ENCODE assay signal across 14 cellular contexts in genomic region chr13:41313659-41314197, GRCh38. TPM values are rescaled to one million over a fixed set of nuclear protein-coding genes. Genes with fewer than 3 reads are reported as not detected.
A peak's percentile ranks its signal among the peaks of the same experiment; 100 is the strongest.
DNase-seq lines count a peak whose midpoint lies in the region; ATAC-seq and TF ChIP-seq lines count a peak whose summit lies in the region.
"Had no signal": no experiment of that assay in that cellular context is flagged by ENCODE, and none has a peak within 500 bp of the region (broad histone marks: within the 10 kb centered on the region; RNA-seq: fewer than 3 reads in every experiment).

No MANE protein-coding gene starts in this region.

- WGBS in gastroesophageal sphincter (ENCODE audit: low coverage in 1 of 2), 2 donors: 70% methylated on average over 6 of the region's 6 CpGs; no CpG with 5 or more reads in 1 of the 2 donors
- WGBS in neuronal stem cell (ENCODE audit: extremely low coverage in 2 of 2, insufficient read length in 2 of 2, insufficient replicate concordance in 1 of 2), 2 donors: no CpG with 5 or more reads among the region's 6 CpGs

- peak overlapping the region; percentile 96 for H3K4me3 Mint-ChIP-seq in stimulated activated naive CD8-positive, alpha-beta T cell treated with anti-CD3 and anti-CD28 coated beads, Interleukin-15, Interleukin-2, amounts not matched to agents 100 ng/mL and 50 ng/mL, for 24 hours

- H3K18ac ChIP-seq in neuronal stem cell (ENCODE audit: low read length): no peak overlapping the region

- TF ChIP-seq POLR2A in gastroesophageal sphincter (IDR thresholded peaks at IDR 0.05) (no peak), vagina (IDR thresholded peaks at IDR 0.05) (no peak)

- no peak overlapping the region for H3K23ac ChIP-seq in neuronal stem cell (ENCODE audit: low read depth, low read length, poor library complexity)

- intact Hi-C loops in vagina (cut with DNase I): no loop called here

- TF ChIP-seq CTCF in WI38 (IDR thresholded peaks at IDR 0.05; ENCODE audit: low read depth, low read length) (no peak), gastroesophageal sphincter (IDR thresholded peaks at IDR 0.05) (no peak), vagina (IDR thresholded peaks at IDR 0.05) (no peak)

- H2BK120ac ChIP-seq in neuronal stem cell (ENCODE audit: low read depth, low read length): no peak overlapping the region

- H3K9me3 Mint-ChIP-seq in stimulated activated naive CD8-positive, alpha-beta T cell treated with anti-CD3 and anti-CD28 coated beads, Interleukin-15, Interleukin-2, amounts not matched to agents 100 ng/mL and 50 ng/mL, for 24 hours: no peaks in the 10 kb centered on the region

- H2BK5ac ChIP-seq in neuronal stem cell (ENCODE audit: low read length): no peak overlapping the region

- no peak for ATAC-seq in stimulated activated naive CD8-positive, alpha-beta T cell treated with anti-CD3 and anti-CD28 coated beads, Interleukin-15, Interleukin-2, amounts not matched to agents 100 U/mL and 50 U/mL, for 24 hours
- no peak for ATAC-seq in gastroesophageal sphincter
- ATAC-seq in GM21360 (IDR thresholded peaks at IDR 0.05; ENCODE audit: unreplicated experiment): no peak
- ATAC-seq: lower lobe of right lung had no signal

- H3K4me3 ChIP-seq in WI38 (ENCODE audit: low read depth, low read length) (peak overlapping the region; percentile 95), gastroesophageal sphincter (peak overlapping the region in 1 of 2 donors; percentile 72), vagina (peak overlapping the region; percentile 76 to 99), neuronal stem cell (ENCODE audit: low read length in 2 of 2) (no peak overlapping the region)
- H3K4me3 ChIP-seq: SJSA1 had no signal

- peak overlapping the region; percentile 82 for H3K27ac Mint-ChIP-seq in stimulated activated naive CD8-positive, alpha-beta T cell treated with anti-CD3 and anti-CD28 coated beads, Interleukin-15, Interleukin-2, amounts not matched to agents 100 ng/mL and 50 ng/mL, for 24 hours

- H4K91ac ChIP-seq in neuronal stem cell (ENCODE audit: low read depth, low read length, poor library complexity): no peak overlapping the region

- TF ChIP-seq EP300 in gastroesophageal sphincter (IDR thresholded peaks at IDR 0.05): no peak

- H3K9me3 ChIP-seq in gastroesophageal sphincter: no peaks in the 10 kb centered on the region
- no peaks in the 10 kb centered on the region for H3K9me3 ChIP-seq in vagina
- H3K9me3 ChIP-seq in neuronal stem cell (replicated peaks in 1 of 2; ENCODE audit: control insufficient read depth in 2 of 2, insufficient read depth in 1 of 2, low read depth in 1 of 2, low read length in 2 of 2): peaks cover 0 to 4% of the 10 kb centered on the region in 2 donors
- H3K9me3 ChIP-seq: lower lobe of right lung, SJSA1, tibial artery had no signal

- no peak for DNase-seq in stimulated activated naive CD8-positive, alpha-beta T cell treated with anti-CD3 and anti-CD28 coated beads, Interleukin-15, Interleukin-2, amounts not matched to agents 100 U/mL and 50 U/mL, for 24 hours
- DNase-seq in vagina (ENCODE audit: extremely low spot score in 2 of 2): no peak
- no peak for DNase-seq in SKM-1 treated with dmso at 0.1 percent for 144 hours (lab: John Stamatoyannopoulos, UW; ENCODE audit: unreplicated experiment)
- DNase-seq in neuronal stem cell (ENCODE audit: low spot score): no peak
- DNase-seq: activated gamma-delta T cell, DMS153, lower lobe of right lung, NCI-H1436 treated with DMSO at 0.1 percent for 48 hours, tibial artery had no signal

- H2AFZ ChIP-seq in neuronal stem cell (ENCODE audit: low read length): no peak overlapping the region

- H3K27me3 ChIP-seq in gastroesophageal sphincter (no peaks in the 10 kb centered on the region), vagina (no peaks in the 10 kb centered on the region), neuronal stem cell (ENCODE audit: control insufficient read depth in 3 of 3, insufficient read depth in 3 of 3, low read depth in 1 of 3, low read length in 3 of 3) (no peaks in the 10 kb centered on the region)
- H3K27me3 ChIP-seq: SJSA1, tibial artery had no signal

- no peaks in the 10 kb centered on the region for H3K79me1 ChIP-seq in neuronal stem cell (ENCODE audit: low read depth, low read length)

- H3K4me1 ChIP-seq in gastroesophageal sphincter (peaks cover 3 to 65% (median 7%) of the 10 kb centered on the region in 3 donors), vagina (peaks cover 50% of the 10 kb centered on the region), neuronal stem cell (ENCODE audit: control insufficient read depth in 2 of 2, insufficient read depth in 1 of 2, low read depth in 1 of 2, low read length in 2 of 2) (peaks cover 6 to 9% of the 10 kb centered on the region in 2 donors)
- H3K4me1 ChIP-seq: SJSA1 had no signal

- H3K27ac ChIP-seq in gastroesophageal sphincter (peak overlapping the region in 3 of 4 donors; percentile 44 to 99 (median 94)), vagina (no peak overlapping the region), neuronal stem cell (replicated peaks; ENCODE audit: low read length) (no peak overlapping the region)
- H3K27ac ChIP-seq: lower lobe of right lung, SJSA1, tibial artery had no signal

- H3K14ac ChIP-seq in neuronal stem cell (ENCODE audit: low read length): no peak overlapping the region

- H3K9ac ChIP-seq in neuronal stem cell (ENCODE audit: low read depth, low read length, poor library complexity): no peak overlapping the region

- H4K8ac ChIP-seq in neuronal stem cell (ENCODE audit: low read depth, low read length): no peak overlapping the region

- H3K4ac ChIP-seq in neuronal stem cell (ENCODE audit: low read length): no peak overlapping the region

- H3K36me3 Mint-ChIP-seq in stimulated activated naive CD8-positive, alpha-beta T cell treated with anti-CD3 and anti-CD28 coated beads, Interleukin-15, Interleukin-2, amounts not matched to agents 100 ng/mL and 50 ng/mL, for 24 hours (ENCODE audit: low read depth): peaks cover 24% of the 10 kb centered on the region

- no peak overlapping the region for H2AK5ac ChIP-seq in neuronal stem cell (ENCODE audit: low read depth, low read length)

- H3K4me2 ChIP-seq in neuronal stem cell (ENCODE audit: insufficient read depth, low read length, poor library complexity, severe bottlenecking): no peak overlapping the region

- H3K4me1 Mint-ChIP-seq in stimulated activated naive CD8-positive, alpha-beta T cell treated with anti-CD3 and anti-CD28 coated beads, Interleukin-15, Interleukin-2, amounts not matched to agents 100 ng/mL and 50 ng/mL, for 24 hours (ENCODE audit: low read depth): peaks cover 71% of the 10 kb centered on the region

- no peaks in the 10 kb centered on the region for H3K27me3 Mint-ChIP-seq in stimulated activated naive CD8-positive, alpha-beta T cell treated with anti-CD3 and anti-CD28 coated beads, Interleukin-15, Interleukin-2, amounts not matched to agents 100 ng/mL and 50 ng/mL, for 24 hours

- H3K36me3 ChIP-seq in gastroesophageal sphincter (no peaks in the 10 kb centered on the region), vagina (no peaks in the 10 kb centered on the region), neuronal stem cell (replicated peaks in 1 of 2; ENCODE audit: control insufficient read depth in 2 of 2, insufficient read depth in 2 of 2, low read length in 2 of 2) (peaks cover 0 to 32% of the 10 kb centered on the region in 2 donors)
- H3K36me3 ChIP-seq: lower lobe of right lung had no signal

- H2BK12ac ChIP-seq in neuronal stem cell (ENCODE audit: low read length): no peak overlapping the region

- no peak overlapping the region for H2BK15ac ChIP-seq in neuronal stem cell (ENCODE audit: low read length)

RNA-seq across cellular contexts. Expression of gene NAA16, which starts 2.7 kb away (rescaled TPM):
- 10 to 100 TPM; 15.5 to 33.5 (median 17.1) TPM for total RNA-seq in gastroesophageal sphincter
- total RNA-seq in vagina: 30.2 TPM
- 29.2 TPM for polyA plus RNA-seq in neuronal stem cell (2013, experiment 1 of 2)
- polyA plus RNA-seq in neuronal stem cell (2013, experiment 2 of 2): 33.4 TPM

RNA-seq across cellular contexts. Expression of gene MTRF1, which starts 50.4 kb away (rescaled TPM):
- total RNA-seq in gastroesophageal sphincter (10 to 100 TPM in 2 of 4 donors, 1 to 10 TPM in 2; 7.3 to 14.4 (median 10.2) TPM), vagina (17.2 TPM)
- 11.8 TPM for polyA plus RNA-seq in neuronal stem cell (2013, experiment 1 of 2)
- polyA plus RNA-seq in neuronal stem cell (2013, experiment 2 of 2): 11.2 TPM

Comparison
In these comparisons a context has a peak if more than half of its experiments do, and no peak if none do; other contexts are left out.
1. H3K4me3 ChIP-seq: peak in WI38 (single experiment) and vagina (2 of 2); none in neuronal stem cell (0 of 2).
2. H3K27ac ChIP-seq: peak in gastroesophageal sphincter (3 of 4); none in vagina (single experiment) and neuronal stem cell (single experiment).